Comparison of ENCODE assay signal across 14 cellular contexts in genomic region chr2:30315391-30316055, GRCh38.
DNase-seq lines count a peak whose midpoint lies in the region; ATAC-seq and TF ChIP-seq lines count a peak whose summit lies in the region.
"Had no signal": no experiment of that assay in that cellular context is flagged by ENCODE, and none has a peak within 500 bp of the region (broad histone marks: within the 10 kb centered on the region; RNA-seq: fewer than 3 reads in every experiment).

No MANE protein-coding gene starts in this region.

- peaks cover 34% of the 10 kb centered on the region for H3K4me1 Mint-ChIP-seq in T-helper 1 cell treated with Interleukin-12 subunit alpha and Interleukin-12 subunit beta and Interleukin-4 antibody, amounts not matched to agents 30 μg/mL and 1 μg/mL, for 36 hours (ENCODE audit: low read depth)
- peaks cover 49% of the 10 kb centered on the region for H3K4me1 Mint-ChIP-seq in activated naive CD8-positive, alpha-beta T cell treated with anti-CD3 and anti-CD28 coated beads, Interleukin-2, amount 50 U/mL, for 24 hours
- H3K4me1 Mint-ChIP-seq in natural killer cell: peaks cover 26 to 31% of the 10 kb centered on the region in 2 donors

- H3K9me3 Mint-ChIP-seq in T-helper 1 cell treated with Interleukin-12 subunit alpha and Interleukin-12 subunit beta and Interleukin-4 antibody, amounts not matched to agents 30 μg/mL and 1 μg/mL, for 36 hours: peaks cover 21% of the 10 kb centered on the region
- peaks cover 5% of the 10 kb centered on the region for H3K9me3 Mint-ChIP-seq in activated naive CD8-positive, alpha-beta T cell treated with anti-CD3 and anti-CD28 coated beads, Interleukin-2, amount 50 U/mL, for 24 hours
- H3K9me3 Mint-ChIP-seq in natural killer cell: peaks cover 4 to 6% of the 10 kb centered on the region in 2 donors

- H3K27me3 Mint-ChIP-seq in T-helper 1 cell treated with Interleukin-12 subunit alpha and Interleukin-12 subunit beta and Interleukin-4 antibody, amounts not matched to agents 30 μg/mL and 1 μg/mL, for 36 hours (ENCODE audit: low read depth): no peaks in the 10 kb centered on the region
- H3K27me3 Mint-ChIP-seq in activated naive CD8-positive, alpha-beta T cell treated with anti-CD3 and anti-CD28 coated beads, Interleukin-2, amount 50 U/mL, for 24 hours: no peaks in the 10 kb centered on the region
- no peaks in the 10 kb centered on the region for H3K27me3 Mint-ChIP-seq in natural killer cell (ENCODE audit: low read depth in 2 of 2)

- no peak for TF ChIP-seq CTCF in natural killer cell (IDR thresholded peaks at IDR 0.05)

- ATAC-seq in activated naive CD8-positive, alpha-beta T cell treated with anti-CD3 and anti-CD28 coated beads, Interleukin-2, amount 50 U/mL, for 24 hours: peak; percentile 72
- ATAC-seq in natural killer cell (peak; percentile 84 to 93 (median 85)), HG02981 (IDR thresholded peaks at IDR 0.05; ENCODE audit: unreplicated experiment) (no peak), HG02678 (IDR thresholded peaks at IDR 0.05; ENCODE audit: unreplicated experiment) (no peak), GM21529 (IDR thresholded peaks at IDR 0.05; ENCODE audit: unreplicated experiment) (no peak)
- ATAC-seq: right cardiac atrium had no signal

- H3K27ac Mint-ChIP-seq in T-helper 1 cell treated with Interleukin-12 subunit alpha and Interleukin-12 subunit beta and Interleukin-4 antibody, amounts not matched to agents 30 μg/mL and 1 μg/mL, for 36 hours: peak overlapping the region; percentile 90
- peak overlapping the region; percentile 35 for H3K27ac Mint-ChIP-seq in activated naive CD8-positive, alpha-beta T cell treated with anti-CD3 and anti-CD28 coated beads, Interleukin-2, amount 50 U/mL, for 24 hours
- peak overlapping the region; percentile 76 to 85 for H3K27ac Mint-ChIP-seq in natural killer cell

- intact Hi-C loops in natural killer cell (cut with micrococcal nuclease): loop anchor here (1.0 to 2.0 kb wide), 5 partner anchors 21 to 107 kb away; no protein-coding TSS in a partner anchor

- DNase-seq in activated CD8-positive, alpha-beta memory T cell treated with anti-CD3 and anti-CD28 coated beads, Interleukin-2, amount 50 U/mL, for 4 hours: peak; percentile 23
- DNase-seq in activated CD8-positive, alpha-beta memory T cell treated with anti-CD3 and anti-CD28 coated beads for 24 hours: no peak
- DNase-seq in activated naive CD8-positive, alpha-beta T cell treated with anti-CD3 and anti-CD28 coated beads, Interleukin-2, amount 50 U/mL, for 24 hours: no peak
- no peak for DNase-seq in natural killer cell
- DNase-seq: ACHN, midbrain, NCI-H1092, NCI-H2171, nucleus accumbens, right cardiac atrium had no signal

- peak overlapping the region; percentile 64 for H3K4me3 Mint-ChIP-seq in T-helper 1 cell treated with Interleukin-12 subunit alpha and Interleukin-12 subunit beta and Interleukin-4 antibody, amounts not matched to agents 30 μg/mL and 1 μg/mL, for 36 hours
- H3K4me3 Mint-ChIP-seq in activated naive CD8-positive, alpha-beta T cell treated with anti-CD3 and anti-CD28 coated beads, Interleukin-2, amount 50 U/mL, for 24 hours: peak overlapping the region; percentile 19
- H3K4me3 Mint-ChIP-seq in natural killer cell: peak overlapping the region; percentile 48

- peaks cover 5% of the 10 kb centered on the region for H3K36me3 Mint-ChIP-seq in T-helper 1 cell treated with Interleukin-12 subunit alpha and Interleukin-12 subunit beta and Interleukin-4 antibody, amounts not matched to agents 30 μg/mL and 1 μg/mL, for 36 hours (ENCODE audit: low read depth)
- H3K36me3 Mint-ChIP-seq in activated naive CD8-positive, alpha-beta T cell treated with anti-CD3 and anti-CD28 coated beads, Interleukin-2, amount 50 U/mL, for 24 hours (ENCODE audit: low read depth): no peaks in the 10 kb centered on the region
- H3K36me3 Mint-ChIP-seq in natural killer cell: no peaks in the 10 kb centered on the region

Comparison
In these comparisons a context has a peak if more than half of its experiments do, and no peak if none do; other contexts are left out.
1. H3K27ac Mint-ChIP-seq: peak in every context shown above with its lines; median percentile 90 in T-helper 1 cell treated with Interleukin-12 subunit alpha and Interleukin-12 subunit beta and Interleukin-4 antibody, amounts not matched to agents 30 μg/mL and 1 μg/mL, for 36 hours; 80 in natural killer cell; 35 in activated naive CD8-positive, alpha-beta T cell treated with anti-CD3 and anti-CD28 coated beads, Interleukin-2, amount 50 U/mL, for 24 hours.
2. ATAC-seq: peak in activated naive CD8-positive, alpha-beta T cell treated with anti-CD3 and anti-CD28 coated beads, Interleukin-2, amount 50 U/mL, for 24 hours (single experiment) and natural killer cell (3 of 3); none in HG02981 (single experiment), HG02678 (single experiment) and GM21529 (single experiment).
3. Peak in every context shown above with its lines, with median percentiles within 50 percentile points of each other: H3K4me3 Mint-ChIP-seq.